20 cellular contexts compared by ENCODE assay signal in the genomic region with DNA sequence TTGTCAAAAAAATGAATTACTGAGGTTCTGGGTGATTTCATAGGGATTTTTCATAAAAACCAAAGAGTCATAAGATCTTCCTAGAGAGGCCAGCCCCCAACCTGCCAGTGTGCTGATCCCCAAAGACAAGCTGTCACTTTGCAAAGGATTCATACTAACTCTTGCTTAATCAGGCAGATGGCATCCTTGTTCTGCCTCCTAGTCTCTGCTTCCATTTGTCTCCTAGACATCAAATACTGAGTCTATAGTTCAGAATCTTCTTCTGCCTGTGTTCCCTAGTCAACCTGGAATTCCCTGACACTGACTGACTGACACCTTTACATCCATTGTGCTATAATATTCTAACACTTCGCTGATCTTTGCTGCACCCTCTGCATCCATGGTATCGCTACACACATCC.
DNase-seq lines count a peak whose midpoint lies in the region; ATAC-seq, FAIRE-seq and TF ChIP-seq lines count a peak whose summit lies in the region.
"Had no signal": no experiment of that assay in that cellular context is flagged by ENCODE, and none has a peak within 500 bp of the region (broad histone marks: within the 10 kb centered on the region; RNA-seq: fewer than 3 reads in every experiment).

No MANE protein-coding gene starts in this region.

- no peak overlapping the region for H3K4me3 ChIP-seq in gastrocnemius medialis
- H3K4me3 ChIP-seq: GM12878, GM23338 had no signal

- peaks cover 4% of the 10 kb centered on the region in 2 donors for H3K4me1 ChIP-seq in gastrocnemius medialis

- no peaks in the 10 kb centered on the region for H3K9me3 Mint-ChIP-seq in brain
- H3K9me3 Mint-ChIP-seq: GM23338 had no signal

- H3K4me1 Mint-ChIP-seq in brain = peaks cover 89% of the 10 kb centered on the region

- DNase-seq in NCI-H1694 (lab: John Stamatoyannopoulos, UW) (peak; percentile 6), NCI-H1694 treated with DMSO at 0.1 percent for 48 hours (lab: John Stamatoyannopoulos, UW) (no peak), NCI-H524 treated with DMSO at 0.1 percent for 48 hours (lab: John Stamatoyannopoulos, UW) (peak; percentile 77), retina (peak; percentile 47), NCI-H1048 (lab: John Stamatoyannopoulos, UW) (no peak), urothelium cell line (ENCODE audit: low spot score) (no peak), gastrocnemius medialis (no peak)
- DNase-seq: 8988T; Calu3; CD4-positive, alpha-beta memory T cell; DND-41; GDM1; Karpas-422; MM.1S; NCI-H1105; NCI-H187; NCI-H345 had no signal

- no peak overlapping the region for H3K27ac ChIP-seq in gastrocnemius medialis

- H3K36me3 ChIP-seq in gastrocnemius medialis = no peaks in the 10 kb centered on the region

- TF ChIP-seq POLR2A in gastrocnemius medialis (IDR thresholded peaks at IDR 0.05) = no peak

- TF ChIP-seq CTCF in brain (conservative IDR thresholded peaks at IDR 0.05) (no peak), gastrocnemius medialis (IDR thresholded peaks at IDR 0.05 in 4 of 5, conservative IDR thresholded peaks at IDR 0.05 in 1 of 5) (no peak)

- FAIRE-seq in urothelium cell line (lab: Jason Lieb, UNC) = no peak
- FAIRE-seq: GM12878 had no signal

- in situ Hi-C loops in gastrocnemius medialis (cut with MboI; ENCODE audit: low sequenced_read_pairs in 4 of 4) = no loop called here

- H3K9me3 ChIP-seq in gastrocnemius medialis = no peaks in the 10 kb centered on the region

- intact Hi-C loops in gastrocnemius medialis (cut with DNase I; ENCODE audit: low total_unique reads) = no loop called here

- H3K4me3 Mint-ChIP-seq in brain = no peak overlapping the region
- H3K4me3 Mint-ChIP-seq: CD4-positive, alpha-beta memory T cell; GM23338 had no signal

- peak overlapping the region; percentile 1 to 72 (median 29) for H3K27ac Mint-ChIP-seq in brain
- H3K27ac Mint-ChIP-seq: CD4-positive, alpha-beta memory T cell; GM23338 had no signal

- no peaks in the 10 kb centered on the region for H3K27me3 ChIP-seq in gastrocnemius medialis

- no peak for ATAC-seq in gastrocnemius medialis
- ATAC-seq: GM12878, GM23338 had no signal

- no peaks in the 10 kb centered on the region for H3K36me3 Mint-ChIP-seq in brain
- H3K36me3 Mint-ChIP-seq: CD4-positive, alpha-beta memory T cell had no signal

- H3K27me3 Mint-ChIP-seq in brain = no peaks in the 10 kb centered on the region
- H3K27me3 Mint-ChIP-seq: CD4-positive, alpha-beta memory T cell had no signal

Comparison
In these comparisons a context has a peak if more than half of its experiments do, and no peak if none do; other contexts are left out.
1. DNase-seq: peak in NCI-H1694 (single experiment), NCI-H524 treated with DMSO at 0.1 percent for 48 hours (single experiment) and retina (single experiment); none in NCI-H1694 treated with DMSO at 0.1 percent for 48 hours (single experiment), NCI-H1048 (single experiment), urothelium cell line (single experiment) and gastrocnemius medialis (0 of 2).